ENCODE assay signal across 21 cellular contexts in genomic region chrY:17319916-17320315, GRCh38.
DNase-seq lines count a peak whose midpoint lies in the region; ATAC-seq, FAIRE-seq and TF ChIP-seq lines count a peak whose summit lies in the region.
"Had no signal": no experiment of that assay in that cellular context is flagged by ENCODE, and none has a peak within 500 bp of the region (broad histone marks: within the 10 kb centered on the region; RNA-seq: fewer than 3 reads in every experiment).

No MANE protein-coding gene starts in this region.

- no peak for ATAC-seq in A549
- no peak for ATAC-seq in GM23338
- no peak for ATAC-seq in heart right ventricle
- ATAC-seq in HG03469 (IDR thresholded peaks at IDR 0.05; ENCODE audit: unreplicated experiment): no peak

- TF ChIP-seq CTCF in A549 (IDR thresholded peaks at IDR 0.05) (no peak), fibroblast of villous mesenchyme (IDR thresholded peaks at IDR 0.05; ENCODE audit: insufficient read depth, low read depth, low read length) (no peak), GM23338 (conservative IDR thresholded peaks at IDR 0.05; ENCODE audit: low read depth in 2 of 2) (no peak), heart right ventricle (IDR thresholded peaks at IDR 0.05) (no peak), A673 (conservative IDR thresholded peaks at IDR 0.05; ENCODE audit: low read depth, low read length) (no peak)

- no peaks in the 10 kb centered on the region for H3K36me3 ChIP-seq in GM23338 (ENCODE audit: insufficient read depth)
- no peaks in the 10 kb centered on the region for H3K36me3 ChIP-seq in heart right ventricle
- H3K36me3 ChIP-seq in A673 (ENCODE audit: insufficient read depth, low read length, poor library complexity, severe bottlenecking): no peaks in the 10 kb centered on the region

- H3K4me2 ChIP-seq in A549 (no peak overlapping the region), GM23338 (no peak overlapping the region)

- H3K36me3 Mint-ChIP-seq in GM23338 (ENCODE audit: low read depth): peaks cover 2% of the 10 kb centered on the region; the same call in 1 of the 3 replicates

- H3F3A ChIP-seq in GM23338 (replicated peaks; ENCODE audit: low read depth): no peaks in the 10 kb centered on the region

- H3K4me3 Mint-ChIP-seq in GM23338: no peak overlapping the region
- H3K4me3 Mint-ChIP-seq: CD4-positive, alpha-beta T cell had no signal

- no peak for TF ChIP-seq POLR2A in A549 (IDR thresholded peaks at IDR 0.05; ENCODE audit: low read length)

- H3K9me3 Mint-ChIP-seq in GM23338: peaks cover 10% of the 10 kb centered on the region; the same call in 2 of the 3 replicates

- intact Hi-C loops in heart right ventricle (cut with DNase I): no loop called here
- intact Hi-C loops in A673 (cut with micrococcal nuclease; ENCODE audit: unreplicated experiment): no loop called here

- H3K27ac Mint-ChIP-seq in GM23338: no peak overlapping the region
- H3K27ac Mint-ChIP-seq: CD4-positive, alpha-beta T cell had no signal

- TF ChIP-seq EP300 in A549 (IDR thresholded peaks at IDR 0.05): no peak

- H3K9me2 ChIP-seq in GM23338 (ENCODE audit: insufficient read depth): no peaks in the 10 kb centered on the region

- H2AFZ ChIP-seq in GM23338: no peak overlapping the region

- TF ChIP-seq RAD21 in A549 (conservative IDR thresholded peaks at IDR 0.05 in 1 of 2, IDR thresholded peaks at IDR 0.05 in 1 of 2): no peak

- H3K27me3 Mint-ChIP-seq in GM23338 (ENCODE audit: insufficient read depth, low read depth, poor library complexity): no peaks in the 10 kb centered on the region
- H3K27me3 Mint-ChIP-seq: CD4-positive, alpha-beta T cell had no signal

- H3K4me3 ChIP-seq in A549: no peak overlapping the region
- no peak overlapping the region for H3K4me3 ChIP-seq in fibroblast of villous mesenchyme (ENCODE audit: low read depth, low read length)
- H3K4me3 ChIP-seq in GM23338: no peak overlapping the region
- no peak overlapping the region for H3K4me3 ChIP-seq in heart right ventricle
- H3K4me3 ChIP-seq in A673 (ENCODE audit: low read depth, low read length, poor library complexity, severe bottlenecking): no peak overlapping the region

- no peaks in the 10 kb centered on the region for H3K4me1 Mint-ChIP-seq in GM23338

- no peaks in the 10 kb centered on the region for H3K9me3 ChIP-seq in A549
- H3K9me3 ChIP-seq in heart right ventricle: peaks cover 0 to 3% (median 0%) of the 10 kb centered on the region in 11 donors
- H3K9me3 ChIP-seq in A673 (ENCODE audit: low read depth, low read length, poor library complexity, severe bottlenecking): no peaks in the 10 kb centered on the region
- H3K9me3 ChIP-seq: Caco-2 had no signal

- H3K4me1 ChIP-seq in A549 (no peaks in the 10 kb centered on the region), GM23338 (ENCODE audit: insufficient read depth) (no peaks in the 10 kb centered on the region), heart right ventricle (no peaks in the 10 kb centered on the region), A673 (ENCODE audit: insufficient read depth, low read length, poor library complexity, severe bottlenecking) (no peaks in the 10 kb centered on the region)
- H3K4me1 ChIP-seq: Caco-2 had no signal

- DNase-seq in A549 (ENCODE audit: low read depth in 1 of 2, low spot score in 1 of 2) (peak; percentile 0 to 7), HS-5 (ENCODE audit: low read depth) (peak; percentile 81), T1000 (lab: John Stamatoyannopoulos, UW) (peak; percentile 20), fibroblast of villous mesenchyme (ENCODE audit: low read depth) (peak; percentile 20), GM23338 (ENCODE audit: low spot score) (no peak), heart right ventricle (no peak), A673 (ENCODE audit: low spot score) (no peak)
- DNase-seq: 8988T; Caco-2; CD4-positive, alpha-beta T cell; DMS153; EL; NCI-H1105; NCI-H2081 treated with DMSO at 0.1 percent for 48 hours; NCI-H524; NCI-H82; RPMI8226 had no signal

- POLR2A ChIA-PET in A549 (lab: Yijun Ruan, JAX): no interaction called here
- POLR2A ChIA-PET in A673 (lab: Charles Lee; ENCODE audit: low non-redundant PET): no interaction called here

- FAIRE-seq in A549 (lab: Jason Lieb, UNC): no peak
- FAIRE-seq: GM12892, GM18507, H1 had no signal

- H3K27me3 ChIP-seq in GM23338 (ENCODE audit: insufficient read depth) (no peaks in the 10 kb centered on the region), heart right ventricle (no peaks in the 10 kb centered on the region), A673 (replicated peaks; ENCODE audit: insufficient read depth, low read depth, low read length, poor library complexity) (no peaks in the 10 kb centered on the region)

- no TSS peak for BruUV-seq in A673 (replicated peaks; lab: Mats Ljungman, UMichigan)

- H3K27ac ChIP-seq in A549: no peak overlapping the region
- H3K27ac ChIP-seq in GM23338 (ENCODE audit: low read depth): no peak overlapping the region
- no peak overlapping the region for H3K27ac ChIP-seq in heart right ventricle
- no peak overlapping the region for H3K27ac ChIP-seq in A673 (ENCODE audit: low read depth, low read length, poor library complexity, severe bottlenecking)

- H3K79me2 ChIP-seq in GM23338 (replicated peaks; ENCODE audit: insufficient read depth): no peaks in the 10 kb centered on the region

- CTCF ChIA-PET in A549 (lab: Yijun Ruan, JAX): no interaction called here
- CTCF ChIA-PET in A673 (lab: Charles Lee): no interaction called here

- H4K20me1 ChIP-seq in GM23338 (replicated peaks; ENCODE audit: insufficient read depth): no peaks in the 10 kb centered on the region

- WGBS in A549 (ENCODE audit: missing lambda C conversion rate): 4% methylated on average over 1 of the region's 1 CpG
- WGBS in heart right ventricle, 2 donors: 63 to 65% methylated on average over 1 of the region's 1 CpG

TF ChIP-seq in A549, 52 proteins besides CTCF, POLR2A, EP300 and RAD21:
- no peak for TF ChIP-seq NFE2L2 (conservative IDR thresholded peaks at IDR 0.05; ENCODE audit: low read length)
- TF ChIP-seq ZNF302 (CRISPR knock-in tag; IDR thresholded peaks at IDR 0.05): no peak
- no peak for TF ChIP-seq RFX5 (IDR thresholded peaks at IDR 0.05)
- TF ChIP-seq RNF2 (IDR thresholded peaks at IDR 0.05; ENCODE audit: borderline replicate concordance, low read depth): no peak
- TF ChIP-seq CHD2 (IDR thresholded peaks at IDR 0.05; ENCODE audit: low read length, partially characterized antibody): no peak
- no peak for TF ChIP-seq RARB (CRISPR knock-in tag; IDR thresholded peaks at IDR 0.05)
- no peak for TF ChIP-seq JUNB (IDR thresholded peaks at IDR 0.05)
- no peak for TF ChIP-seq HOXA7 (CRISPR knock-in tag; IDR thresholded peaks at IDR 0.05)
- no peak for TF ChIP-seq NR3C1 (IDR thresholded peaks at IDR 0.05)

TF ChIP-seq in GM23338, 12 proteins besides CTCF, POLR2A, EP300 and RAD21:
- no peak for TF ChIP-seq CREB1 (CRISPR knock-in tag; IDR thresholded peaks at IDR 0.05; ENCODE audit: low read depth)
- no peak for TF ChIP-seq JUNB (IDR thresholded peaks at IDR 0.05; ENCODE audit: unreplicated experiment)
- TF ChIP-seq POLR2AphosphoS5 (IDR thresholded peaks at IDR 0.05; ENCODE audit: low read depth): no peak
- TF ChIP-seq ETS1 (IDR thresholded peaks at IDR 0.05): no peak
- no peak for TF ChIP-seq EZH2 (IDR thresholded peaks at IDR 0.05; ENCODE audit: low read depth, unreplicated experiment)
- no peak for TF ChIP-seq REST (IDR thresholded peaks at IDR 0.05; ENCODE audit: unreplicated experiment)

Comparison
In these comparisons a context has a peak if more than half of its experiments do, and no peak if none do; other contexts are left out.
1. DNase-seq: peak in A549 (2 of 2), HS-5 (single experiment), T1000 (single experiment) and fibroblast of villous mesenchyme (single experiment); none in GM23338 (single experiment), heart right ventricle (0 of 2) and A673 (single experiment).